13 cellular contexts compared by ENCODE assay signal in the genomic region with DNA sequence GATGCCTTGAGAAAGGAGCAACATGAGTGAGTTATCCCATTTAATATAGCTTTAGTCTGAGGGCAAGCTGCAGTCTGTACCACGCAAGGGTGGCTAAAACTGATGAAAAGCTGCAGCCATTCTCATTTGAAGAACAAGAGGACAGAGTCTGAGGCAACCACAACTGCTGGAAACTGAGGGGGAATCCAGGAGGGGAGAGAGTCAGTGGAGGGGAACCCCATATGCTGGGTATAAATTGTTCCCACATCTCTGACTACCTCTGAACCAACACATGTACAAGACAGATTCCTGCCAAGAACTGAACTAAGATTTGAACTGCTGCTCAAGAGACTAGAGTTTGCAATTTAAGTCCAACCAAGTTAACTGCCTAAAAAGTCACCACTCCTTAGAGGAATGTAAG. TPM values are rescaled to one million over a fixed set of nuclear protein-coding genes. Genes with fewer than 3 reads are reported as not detected.
DNase-seq lines count a peak whose midpoint lies in the region; ATAC-seq and TF ChIP-seq lines count a peak whose summit lies in the region.
"Had no signal": no experiment of that assay in that cellular context is flagged by ENCODE, and none has a peak within 500 bp of the region (broad histone marks: within the 10 kb centered on the region; RNA-seq: fewer than 3 reads in every experiment).

No MANE protein-coding gene starts in this region.

- CTCF ChIA-PET in HEK293 (lab: Yijun Ruan, JAX): interaction anchor here (0.5 kb wide), 1 partner anchor 27 kb away, joined by 4 read pairs; no protein-coding TSS in a partner anchor

- TF ChIP-seq EP300 in gastroesophageal sphincter (IDR thresholded peaks at IDR 0.05): no peak

- ATAC-seq in Right ventricle myocardium superior (ENCODE audit: poor library complexity): peak; percentile 34
- ATAC-seq in Right ventricle myocardium inferior: no peak
- no peak for ATAC-seq in gastroesophageal sphincter
- ATAC-seq: naive thymus-derived CD4-positive, alpha-beta T cell had no signal

- H3K4me1 ChIP-seq in HEK293 (ENCODE audit: control insufficient read depth, insufficient read depth, low read length): no peaks in the 10 kb centered on the region
- peaks cover 0 to 23% (median 0%) of the 10 kb centered on the region in 3 donors for H3K4me1 ChIP-seq in gastroesophageal sphincter
- H3K4me1 ChIP-seq: vagina had no signal

- TF ChIP-seq CTCF in HEK293 (tag by site-specific recombination; IDR thresholded peaks at IDR 0.05) (no peak), gastroesophageal sphincter (IDR thresholded peaks at IDR 0.05) (no peak), foreskin fibroblast (IDR thresholded peaks at IDR 0.05; ENCODE audit: low read depth, low read length) (no peak)

- no peaks in the 10 kb centered on the region for H3K27me3 ChIP-seq in gastroesophageal sphincter
- H3K27me3 ChIP-seq: right atrium auricular region, vagina had no signal

- DNase-seq in Right ventricle myocardium superior (no peak), Right ventricle myocardium inferior (ENCODE audit: missing footprints) (no peak), UCSD-AML1 (lab: John Stamatoyannopoulos, UW; ENCODE audit: unreplicated experiment) (peak; percentile 6), COLO829 (ENCODE audit: low spot score) (no peak), OCI-M2 (lab: John Stamatoyannopoulos, UW; ENCODE audit: unreplicated experiment) (no peak), foreskin fibroblast (no peak)
- DNase-seq: naive thymus-derived CD4-positive, alpha-beta T cell; NCI-H1092; NCI-H226 had no signal

- no peak overlapping the region for H3K4me3 ChIP-seq in HEK293 (ENCODE audit: low read depth, low read length)
- H3K4me3 ChIP-seq in gastroesophageal sphincter: no peak overlapping the region
- no peak overlapping the region for H3K4me3 ChIP-seq in foreskin fibroblast (ENCODE audit: low read depth in 1 of 2, low read length in 2 of 2)
- H3K4me3 ChIP-seq: right atrium auricular region, vagina had no signal

- H3K27ac ChIP-seq in HEK293 (ENCODE audit: extremely low read depth, low read depth, low read length) (no peak overlapping the region), gastroesophageal sphincter (no peak overlapping the region)
- H3K27ac ChIP-seq: right atrium auricular region, vagina had no signal

- intact Hi-C loops in Right ventricle myocardium superior (cut with DNase I): no loop called here
- intact Hi-C loops in Right ventricle myocardium inferior (cut with DNase I): no loop called here

- POLR2A ChIA-PET in HEK293 (lab: Yijun Ruan, JAX): no interaction called here

- peaks cover 0 to 23% of the 10 kb centered on the region in 2 experiments; a peak in 1 of 3 replicates for H3K36me3 ChIP-seq in HEK293 (ENCODE audit: control insufficient read depth in 2 of 2, insufficient read depth in 1 of 2, low read length in 2 of 2)
- peaks cover 0 to 25% of the 10 kb centered on the region in 2 donors for H3K36me3 ChIP-seq in gastroesophageal sphincter
- H3K36me3 ChIP-seq: vagina had no signal

- H3K9me3 ChIP-seq in HEK293 (ENCODE audit: control insufficient read depth, insufficient read depth, low read depth, low read length) (no peaks in the 10 kb centered on the region), gastroesophageal sphincter (no peaks in the 10 kb centered on the region)
- H3K9me3 ChIP-seq: right atrium auricular region, vagina had no signal

- TF ChIP-seq POLR2A in gastroesophageal sphincter (IDR thresholded peaks at IDR 0.05): no peak

- 100% methylated on average over 1 of the region's 1 CpG; no CpG with 5 or more reads in 1 of the 2 donors for WGBS in gastroesophageal sphincter (ENCODE audit: low coverage in 1 of 2), 2 donors

TF ChIP-seq in HEK293, 187 proteins besides CTCF, POLR2A, EP300 and RAD21:
- TF ChIP-seq ZNF133 (tag by site-specific recombination; IDR thresholded peaks at IDR 0.05): peak; percentile 74
- TF ChIP-seq, protein P1, sequence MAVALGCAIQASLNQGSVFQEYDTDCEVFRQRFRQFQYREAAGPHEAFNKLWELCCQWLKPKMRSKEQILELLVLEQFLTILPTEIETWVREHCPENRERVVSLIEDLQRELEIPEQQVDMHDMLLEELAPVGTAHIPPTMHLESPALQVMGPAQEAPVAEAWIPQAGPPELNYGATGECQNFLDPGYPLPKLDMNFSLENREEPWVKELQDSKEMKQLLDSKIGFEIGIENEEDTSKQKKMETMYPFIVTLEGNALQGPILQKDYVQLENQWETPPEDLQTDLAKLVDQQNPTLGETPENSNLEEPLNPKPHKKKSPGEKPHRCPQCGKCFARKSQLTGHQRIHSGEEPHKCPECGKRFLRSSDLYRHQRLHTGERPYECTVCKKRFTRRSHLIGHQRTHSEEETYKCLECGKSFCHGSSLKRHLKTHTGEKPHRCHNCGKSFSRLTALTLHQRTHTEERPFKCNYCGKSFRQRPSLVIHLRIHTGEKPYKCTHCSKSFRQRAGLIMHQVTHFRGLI (tag by site-specific recombination; IDR thresholded peaks at IDR 0.05): no peak

RNA-seq across cellular contexts. Expression of a gene that starts 11.4 kb away (rescaled TPM):
- 11.6 TPM for total RNA-seq in Right ventricle myocardium superior
- 11.8 TPM for total RNA-seq in Right ventricle myocardium inferior
- total RNA-seq in gastroesophageal sphincter: 10 to 100 TPM; 23.3 to 28.3 (median 25.5) TPM
